Comparison of ENCODE assay signal across 24 cellular contexts in the genomic region with DNA sequence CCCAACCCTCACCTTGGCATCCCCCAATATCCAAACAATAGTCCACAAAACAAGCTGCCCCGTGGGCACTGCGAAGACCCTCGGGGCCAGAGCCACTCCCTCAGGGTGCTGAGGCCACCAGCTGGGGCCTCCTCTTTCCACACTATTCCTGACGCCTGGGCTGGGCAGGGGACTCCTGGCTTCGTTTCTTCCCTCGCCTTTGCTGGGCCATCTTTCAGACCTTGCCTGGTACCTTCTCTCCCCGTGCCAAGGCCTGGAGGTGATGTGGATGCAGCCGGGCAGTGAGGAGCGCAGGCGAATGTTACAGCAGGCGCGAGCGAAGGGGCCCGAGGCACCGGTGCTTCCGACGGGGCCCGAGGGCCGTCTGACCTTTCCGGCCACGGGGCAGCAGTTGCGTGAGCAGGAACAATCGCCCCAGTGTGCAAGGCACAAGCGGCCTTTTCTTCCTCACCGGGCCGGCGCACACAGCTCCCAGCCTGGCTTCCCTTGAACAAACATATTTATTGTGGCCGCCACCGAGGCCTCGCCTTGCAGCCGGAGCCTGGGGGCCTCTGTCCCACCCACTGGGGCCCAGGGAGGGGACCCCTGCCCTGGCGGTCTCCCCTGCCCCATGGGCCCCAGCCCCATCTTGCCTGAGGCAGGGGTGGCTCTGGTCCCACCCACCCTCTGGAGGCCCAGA. TPM values are rescaled to one million over a fixed set of nuclear protein-coding genes. Genes with fewer than 3 reads are reported as not detected.
A peak's percentile ranks its signal among the peaks of the same experiment; 100 is the strongest.
DNase-seq lines count a peak whose midpoint lies in the region; ATAC-seq lines count a peak whose summit lies in the region.
"Had no signal": no experiment of that assay in that cellular context is flagged by ENCODE, and none has a peak within 500 bp of the region (broad histone marks: within the 10 kb centered on the region; RNA-seq: fewer than 3 reads in every experiment).

No MANE protein-coding gene starts in this region.

- no peak overlapping the region for H3K27ac Mint-ChIP-seq in stimulated activated naive CD8-positive, alpha-beta T cell treated with anti-CD3 and anti-CD28 coated beads, Interleukin-15, amount 100 ng/mL, for 72 hours
- H3K27ac Mint-ChIP-seq: activated CD4-positive, alpha-beta T cell treated with anti-CD3 and anti-CD28 coated beads, Interleukin-2, amount 10 ng/mL, durations not matched to agents 24 days and 14 days; activated naive CD4-positive, alpha-beta T cell treated with anti-CD3 and anti-CD28 coated beads, Interleukin-2, amount 10 ng/mL, durations not matched to agents 7 days and 5 days; activated T-cell treated with anti-CD3 and anti-CD28 coated beads, Interleukin-2, amount 50 U/mL, for 72 hours; stimulated activated memory B cell treated with anti-CD40 and anti-IgM and Interleukin-4, amounts not matched to agents 10 μg/mL and 1 μg/mL and 100 μg/mL, for 72 hours; T-helper 1 cell treated with Interleukin-12 subunit alpha and Interleukin-12 subunit beta and Interleukin-4 antibody, amounts not matched to agents 30 μg/mL and 1 μg/mL, for 36 hours had no signal

- H3K27me3 Mint-ChIP-seq in stimulated activated naive CD8-positive, alpha-beta T cell treated with anti-CD3 and anti-CD28 coated beads, Interleukin-15, amount 100 ng/mL, for 72 hours = no peaks in the 10 kb centered on the region
- H3K27me3 Mint-ChIP-seq: activated CD4-positive, alpha-beta T cell treated with anti-CD3 and anti-CD28 coated beads, Interleukin-2, amount 10 ng/mL, durations not matched to agents 24 days and 14 days; activated naive CD4-positive, alpha-beta T cell treated with anti-CD3 and anti-CD28 coated beads, Interleukin-2, amount 10 ng/mL, durations not matched to agents 7 days and 5 days; naive B cell; stimulated activated memory B cell treated with anti-CD40 and anti-IgM and Interleukin-4, amounts not matched to agents 10 μg/mL and 1 μg/mL and 100 μg/mL, for 72 hours had no signal

- intact Hi-C loops in head of caudate nucleus (cut with DNase I) = no loop called here

- no peaks in the 10 kb centered on the region for H3K9me3 Mint-ChIP-seq in stimulated activated naive CD8-positive, alpha-beta T cell treated with anti-CD3 and anti-CD28 coated beads, Interleukin-15, amount 100 ng/mL, for 72 hours
- H3K9me3 Mint-ChIP-seq: activated CD4-positive, alpha-beta T cell treated with anti-CD3 and anti-CD28 coated beads, Interleukin-2, amount 10 ng/mL, durations not matched to agents 24 days and 14 days; activated naive CD4-positive, alpha-beta T cell treated with anti-CD3 and anti-CD28 coated beads, Interleukin-2, amount 10 ng/mL, durations not matched to agents 7 days and 5 days; activated T-cell treated with anti-CD3 and anti-CD28 coated beads, Interleukin-2, amount 50 U/mL, for 72 hours; naive B cell; stimulated activated memory B cell treated with anti-CD40 and anti-IgM and Interleukin-4, amounts not matched to agents 10 μg/mL and 1 μg/mL and 100 μg/mL, for 72 hours; T-helper 1 cell treated with Interleukin-12 subunit alpha and Interleukin-12 subunit beta and Interleukin-4 antibody, amounts not matched to agents 30 μg/mL and 1 μg/mL, for 36 hours had no signal

- no peak overlapping the region for H3K4me3 Mint-ChIP-seq in stimulated activated naive CD8-positive, alpha-beta T cell treated with anti-CD3 and anti-CD28 coated beads, Interleukin-15, amount 100 ng/mL, for 72 hours
- H3K4me3 Mint-ChIP-seq: activated CD4-positive, alpha-beta T cell treated with anti-CD3 and anti-CD28 coated beads, Interleukin-2, amount 10 ng/mL, durations not matched to agents 24 days and 14 days; activated naive CD4-positive, alpha-beta T cell treated with anti-CD3 and anti-CD28 coated beads, Interleukin-2, amount 10 ng/mL, durations not matched to agents 7 days and 5 days; activated T-cell treated with anti-CD3 and anti-CD28 coated beads, Interleukin-2, amount 50 U/mL, for 72 hours; naive B cell; stimulated activated memory B cell treated with anti-CD40 and anti-IgM and Interleukin-4, amounts not matched to agents 10 μg/mL and 1 μg/mL and 100 μg/mL, for 72 hours; T-helper 1 cell treated with Interleukin-12 subunit alpha and Interleukin-12 subunit beta and Interleukin-4 antibody, amounts not matched to agents 30 μg/mL and 1 μg/mL, for 36 hours had no signal

- DNase-seq in stimulated activated naive CD8-positive, alpha-beta T cell treated with anti-CD3 and anti-CD28 coated beads, Interleukin-15, amount 100 ng/mL, for 72 hours = no peak
- no peak for DNase-seq in stimulated activated naive CD8-positive, alpha-beta T cell treated with anti-CD3 and anti-CD28 coated beads, Interleukin-15, Interleukin-2, amounts not matched to agents 100 U/mL and 50 U/mL, for 24 hours
- peak; percentile 60 to 91 (median 80) for DNase-seq in head of caudate nucleus
- DNase-seq in nucleus accumbens (lab: John Stamatoyannopoulos, UW) = peak in 50 of 56 donors; percentile 21 to 86 (median 62)
- DNase-seq in mesenteric fat pad (ENCODE audit: low spot score) = no peak
- DNase-seq in DMS53 (lab: John Stamatoyannopoulos, UW) = no peak
- DNase-seq: activated CD4-positive, alpha-beta T cell treated with anti-CD3 and anti-CD28 coated beads, Interleukin-2, amount 10 ng/mL, durations not matched to agents 24 days and 14 days; activated naive CD4-positive, alpha-beta T cell treated with anti-CD3 and anti-CD28 coated beads, Interleukin-2, amount 10 ng/mL, durations not matched to agents 7 days and 5 days; activated T-cell treated with anti-CD3 and anti-CD28 coated beads, Interleukin-2, amount 50 U/mL, for 72 hours; erythroblast; foreskin keratinocyte; MM.1S; naive B cell; NCI-H1436; NCI-H524; NK-92 treated with Interleukin-12 subunit alpha and Interleukin-12 subunit beta, amount 100 ng/mL, for 24 hours; Peyer's patch; tibial artery had no signal

- ATAC-seq in stimulated activated naive CD8-positive, alpha-beta T cell treated with anti-CD3 and anti-CD28 coated beads, Interleukin-15, amount 100 ng/mL, for 72 hours = peak; percentile 24
- ATAC-seq in stimulated activated naive CD8-positive, alpha-beta T cell treated with anti-CD3 and anti-CD28 coated beads, Interleukin-15, Interleukin-2, amounts not matched to agents 100 U/mL and 50 U/mL, for 24 hours = no peak
- ATAC-seq in esophagus mucosa = no peak
- no peak for ATAC-seq in HG02981 (IDR thresholded peaks at IDR 0.05; ENCODE audit: unreplicated experiment)
- ATAC-seq: activated T-cell treated with anti-CD3 and anti-CD28 coated beads, Interleukin-2, amount 50 U/mL, for 72 hours; foreskin keratinocyte; HCT116; K562; stimulated activated memory B cell treated with anti-CD40 and anti-IgM and Interleukin-4, amounts not matched to agents 10 μg/mL and 1 μg/mL and 100 μg/mL, for 72 hours had no signal

- H3K4me1 Mint-ChIP-seq in stimulated activated naive CD8-positive, alpha-beta T cell treated with anti-CD3 and anti-CD28 coated beads, Interleukin-15, amount 100 ng/mL, for 72 hours = no peaks in the 10 kb centered on the region
- H3K4me1 Mint-ChIP-seq: activated CD4-positive, alpha-beta T cell treated with anti-CD3 and anti-CD28 coated beads, Interleukin-2, amount 10 ng/mL, durations not matched to agents 24 days and 14 days; activated naive CD4-positive, alpha-beta T cell treated with anti-CD3 and anti-CD28 coated beads, Interleukin-2, amount 10 ng/mL, durations not matched to agents 7 days and 5 days; stimulated activated memory B cell treated with anti-CD40 and anti-IgM and Interleukin-4, amounts not matched to agents 10 μg/mL and 1 μg/mL and 100 μg/mL, for 72 hours had no signal

RNA-seq across cellular contexts. Expression of a gene that starts 32.6 kb away (rescaled TPM):
- 3.0 TPM for total RNA-seq in mesenteric fat pad
- 0.60 TPM for total RNA-seq in esophagus mucosa

Comparison
In these comparisons a context has a peak if more than half of its experiments do, and no peak if none do; other contexts are left out.
1. DNase-seq: peak in head of caudate nucleus (42 of 42) and nucleus accumbens (50 of 56); none in stimulated activated naive CD8-positive, alpha-beta T cell treated with anti-CD3 and anti-CD28 coated beads, Interleukin-15, amount 100 ng/mL, for 72 hours (0 of 2), stimulated activated naive CD8-positive, alpha-beta T cell treated with anti-CD3 and anti-CD28 coated beads, Interleukin-15, Interleukin-2, amounts not matched to agents 100 U/mL and 50 U/mL, for 24 hours (single experiment), mesenteric fat pad (single experiment) and DMS53 (single experiment).